Comparison of ENCODE assay signal across 8 cellular contexts in genomic region chr16:29806641-29807425, GRCh38.
DNase-seq lines count a peak whose midpoint lies in the region; ATAC-seq and TF ChIP-seq lines count a peak whose summit lies in the region.

No MANE protein-coding gene starts in this region.

- no peak for TF ChIP-seq CTCF in RWPE1 (conservative IDR thresholded peaks at IDR 0.05; ENCODE audit: low read depth)

- no peak for ATAC-seq in HG03025 (IDR thresholded peaks at IDR 0.05; ENCODE audit: low FRiP score, unreplicated experiment)

- H3K27ac ChIP-seq in RWPE1 (peak overlapping the region; percentile 99), angular gyrus (ENCODE audit: low read depth, low read length) (peak overlapping the region; percentile 90)

- peak; percentile 47 for DNase-seq in EH (ENCODE audit: low read depth)
- peak; percentile 71 for DNase-seq in HuH-7 (ENCODE audit: low spot score)
- peak; percentile 48 for DNase-seq in RWPE1 (ENCODE audit: low spot score)
- DNase-seq in iPS-NIHi11 (ENCODE audit: low spot score) = peak; percentile 47
- peak; percentile 74 for DNase-seq in stimulated activated CD4-positive, alpha-beta T cell treated with anti-CD3 and anti-CD28 coated beads, Interleukin-1b, Interleukin-23, amount 100 ng/mL, for 48 hours
- DNase-seq in inferior parietal cortex (ENCODE audit: extremely low spot score) = no peak

- CTCF ChIA-PET in RWPE1 (lab: Yijun Ruan, JAX) = interaction anchor here (0.6 to 1.9 kb wide), 8 partner anchors 9 to 834 kb away, joined by 3 to 8 read pairs (median 3); partner anchors contain the start of gene PAGR1

- POLR2A ChIA-PET in RWPE1 (lab: Yijun Ruan, JAX; ENCODE audit: low non-redundant PET) = interaction anchor here (0.6 to 2.8 kb wide), 3 partner anchors 9 to 190 kb away, joined by 3 to 10 read pairs (median 4); partner anchors contain the start of genes KIF22 and PAGR1
